Comparison of ENCODE assay signal across 12 cellular contexts in the genomic region with DNA sequence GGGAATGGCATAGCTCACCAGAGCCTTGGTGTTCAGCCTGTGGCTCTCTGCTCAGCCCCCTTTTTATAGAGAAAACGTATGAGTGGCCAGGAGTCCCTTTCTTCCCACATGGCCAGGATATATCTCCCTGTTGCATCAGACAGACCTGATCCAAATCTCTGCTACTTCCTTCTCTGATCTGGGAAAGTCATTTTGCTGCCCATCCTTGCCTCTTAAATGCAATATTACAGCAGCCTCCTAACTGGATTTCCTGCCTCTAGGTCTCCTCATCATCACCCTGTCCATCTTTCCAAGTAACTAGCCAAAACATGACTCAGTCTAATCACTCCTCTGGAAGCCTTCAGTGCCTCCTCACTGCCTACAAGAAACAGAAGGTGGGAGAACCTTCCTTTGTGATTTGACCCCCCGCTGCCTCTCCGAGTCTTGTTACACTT. TPM values are rescaled to one million over a fixed set of nuclear protein-coding genes. Genes with fewer than 3 reads are reported as not detected.
DNase-seq lines count a peak whose midpoint lies in the region; ATAC-seq, FAIRE-seq and TF ChIP-seq lines count a peak whose summit lies in the region.
"Had no signal": no experiment of that assay in that cellular context is flagged by ENCODE, and none has a peak within 500 bp of the region (broad histone marks: within the 10 kb centered on the region; RNA-seq: fewer than 3 reads in every experiment).

No MANE protein-coding gene starts in this region.

- H3K9ac ChIP-seq in mammary epithelial cell (ENCODE audit: insufficient read depth, low read length) (no peak overlapping the region), keratinocyte (ENCODE audit: control insufficient read depth, extremely low read depth, insufficient read depth, low read length) (no peak overlapping the region)

- BruUV-seq in MCF 10A (replicated peaks; lab: Mats Ljungman, UMichigan) (no TSS peak), mammary epithelial cell (replicated peaks; lab: Mats Ljungman, UMichigan) (no TSS peak)

- H3K4me1 Mint-ChIP-seq in MCF 10A (ENCODE audit: insufficient read depth, unreplicated experiment) (peaks cover 22% of the 10 kb centered on the region), type B pancreatic cell (ENCODE audit: unreplicated experiment) (peaks cover 62% of the 10 kb centered on the region)

- H3K4me3 ChIP-seq in breast epithelium (no peak overlapping the region), mammary epithelial cell (replicated peaks in 1 of 3; ENCODE audit: insufficient read depth in 1 of 3, low read depth in 2 of 3, low read length in 3 of 3) (no peak overlapping the region), keratinocyte (ENCODE audit: control insufficient read depth in 2 of 3, extremely low read depth in 1 of 3, insufficient read depth in 2 of 3, low read depth in 1 of 3, low read length in 3 of 3) (no peak overlapping the region)

- H3K4me2 ChIP-seq in mammary epithelial cell (ENCODE audit: insufficient read depth, low read depth, low read length), result no peak overlapping the region
- H3K4me2 ChIP-seq in keratinocyte (ENCODE audit: control insufficient read depth, extremely low read depth, insufficient read depth, low read depth, low read length), result no peak overlapping the region

- H3K79me2 ChIP-seq in mammary epithelial cell (ENCODE audit: insufficient read depth, low read length) (peaks cover 97% of the 10 kb centered on the region), keratinocyte (ENCODE audit: control insufficient read depth, insufficient read depth, low read length) (peaks cover 75% of the 10 kb centered on the region)

- no peaks in the 10 kb centered on the region for H3K9me3 Mint-ChIP-seq in MCF 10A (ENCODE audit: unreplicated experiment)
- H3K9me3 Mint-ChIP-seq in type B pancreatic cell, result no peaks in the 10 kb centered on the region

- H3K27me3 Mint-ChIP-seq in MCF 10A (ENCODE audit: insufficient read depth, unreplicated experiment) (no peaks in the 10 kb centered on the region), type B pancreatic cell (no peaks in the 10 kb centered on the region)

- H3K27me3 ChIP-seq in breast epithelium, result no peaks in the 10 kb centered on the region
- no peaks in the 10 kb centered on the region for H3K27me3 ChIP-seq in mammary epithelial cell (ENCODE audit: insufficient read depth, low read length)
- H3K27me3 ChIP-seq in keratinocyte (ENCODE audit: control insufficient read depth, extremely low read depth, insufficient read depth, low read length), result no peaks in the 10 kb centered on the region

- intact Hi-C loops in MCF 10A (cut with micrococcal nuclease), result no loop called here
- intact Hi-C loops in breast epithelium (cut with DNase I; ENCODE audit: low total_unique reads), result no loop called here
- intact Hi-C loops in mammary epithelial cell (cut with micrococcal nuclease), result loop anchor here (2.0 kb wide), 1 partner anchor 16 kb away; no protein-coding TSS in a partner anchor

- ATAC-seq in HG02678 (IDR thresholded peaks at IDR 0.05; ENCODE audit: unreplicated experiment) (no peak), GM18861 (IDR thresholded peaks at IDR 0.05; ENCODE audit: unreplicated experiment) (no peak)
- ATAC-seq: T-helper 17 cell had no signal

- dilution Hi-C loops in mammary epithelial cell (cut with HindIII; ENCODE audit: low sequenced_read_pairs) (no loop called here), keratinocyte (cut with MboI; ENCODE audit: extremely low pct_ligation_motif_present, low sequenced_read_pairs) (no loop called here)

- H2AFZ ChIP-seq in mammary epithelial cell (ENCODE audit: low read depth, low read length) (no peak overlapping the region), keratinocyte (ENCODE audit: control insufficient read depth, low read length) (no peak overlapping the region)

- no peaks in the 10 kb centered on the region for H3K9me1 ChIP-seq in keratinocyte (ENCODE audit: control insufficient read depth, extremely low read depth, insufficient read depth, low read length)

- H3K4me1 ChIP-seq in breast epithelium, result peaks cover 6 to 24% of the 10 kb centered on the region in 2 donors
- H3K4me1 ChIP-seq in mammary epithelial cell (ENCODE audit: insufficient read depth, low read length), result peaks cover 16% of the 10 kb centered on the region
- H3K4me1 ChIP-seq in keratinocyte (ENCODE audit: control insufficient read depth, extremely low read depth, insufficient read depth, low read length), result peaks cover 27% of the 10 kb centered on the region

- no peaks in the 10 kb centered on the region for H4K20me1 ChIP-seq in mammary epithelial cell (ENCODE audit: insufficient read depth, low read length)
- no peaks in the 10 kb centered on the region for H4K20me1 ChIP-seq in keratinocyte (ENCODE audit: control insufficient read depth, extremely low read depth, insufficient read depth, low read length)

- H3K9me3 ChIP-seq in breast epithelium (no peaks in the 10 kb centered on the region), mammary epithelial cell (replicated peaks; ENCODE audit: insufficient read depth, low read length) (no peaks in the 10 kb centered on the region), keratinocyte (ENCODE audit: control insufficient read depth, low read depth, low read length) (no peaks in the 10 kb centered on the region)

- H3K27ac ChIP-seq in breast epithelium (peak overlapping the region in 1 of 2 donors; percentile 41), mammary epithelial cell (ENCODE audit: insufficient read depth, low read depth, low read length) (no peak overlapping the region), keratinocyte (ENCODE audit: control insufficient read depth, insufficient read depth, low read length) (peak overlapping the region; percentile 15)

- H3K27ac Mint-ChIP-seq in MCF 10A (ENCODE audit: low read depth, unreplicated experiment) (peak overlapping the region; percentile 6), type B pancreatic cell (peak overlapping the region; percentile 28)
- H3K27ac Mint-ChIP-seq: T-helper 17 cell had no signal

- POLR2A ChIA-PET in MCF 10A (lab: Yijun Ruan, JAX), result no interaction called here

- TF ChIP-seq CTCF in MCF 10A (IDR thresholded peaks at IDR 0.05; ENCODE audit: unreplicated experiment) (no peak), breast epithelium (IDR thresholded peaks at IDR 0.05) (no peak), mammary epithelial cell (conservative IDR thresholded peaks at IDR 0.05 in 1 of 2, IDR thresholded peaks at IDR 0.05 in 1 of 2; ENCODE audit: extremely low read depth in 1 of 2, insufficient read depth in 1 of 2, low read depth in 1 of 2, low read length in 2 of 2) (no peak), keratinocyte (optimal IDR thresholded peaks at IDR 0.05 in 1 of 3, IDR thresholded peaks at IDR 0.05 in 1 of 3, conservative IDR thresholded peaks at IDR 0.05 in 1 of 3; ENCODE audit: extremely low read depth in 1 of 3, insufficient read depth in 2 of 3, low read length in 3 of 3) (no peak), type B pancreatic cell (conservative IDR thresholded peaks at IDR 0.05) (no peak)

- peaks cover 18% of the 10 kb centered on the region for H3K36me3 Mint-ChIP-seq in MCF 10A (ENCODE audit: insufficient read depth, unreplicated experiment)
- H3K36me3 Mint-ChIP-seq in type B pancreatic cell, result peaks cover 10% of the 10 kb centered on the region

- H3K4me3 Mint-ChIP-seq in MCF 10A (ENCODE audit: unreplicated experiment) (no peak overlapping the region), type B pancreatic cell (no peak overlapping the region)
- H3K4me3 Mint-ChIP-seq: T-helper 17 cell had no signal

- in situ Hi-C loops in mammary epithelial cell (cut with MboI; ENCODE audit: low sequenced_read_pairs in 2 of 2), result no loop called here

- H3K36me3 ChIP-seq in breast epithelium, result no peaks in the 10 kb centered on the region
- H3K36me3 ChIP-seq in mammary epithelial cell (ENCODE audit: insufficient read depth, low read length), result peaks cover 4% of the 10 kb centered on the region
- H3K36me3 ChIP-seq in keratinocyte (ENCODE audit: control insufficient read depth in 2 of 2, extremely low read depth in 1 of 2, insufficient read depth in 2 of 2, low read length in 2 of 2), result peaks cover 3 to 16% of the 10 kb centered on the region in 2 experiments

- DNase-seq in MCF 10A (ENCODE audit: unreplicated experiment), result peak; percentile 16
- DNase-seq in breast epithelium (ENCODE audit: low spot score in 2 of 2), result no peak
- DNase-seq in mammary epithelial cell, result peak; percentile 10
- no peak for DNase-seq in keratinocyte (ENCODE audit: low read depth, low spot score)
- no peak for DNase-seq in type B pancreatic cell (ENCODE audit: extremely low spot score, unreplicated experiment)
- DNase-seq in NCI-H2227 treated with DMSO at 0.1 percent for 48 hours (lab: John Stamatoyannopoulos, UW), result no peak
- DNase-seq: effector CD4-positive, alpha-beta T cell; NCI-H446 treated with DMSO at 0.1 percent for 48 hours; T-helper 17 cell had no signal

- 87% methylated on average over 3 of the region's 3 CpGs for WGBS in mammary epithelial cell (ENCODE audit: low coverage, missing lambda C conversion rate)

- no peak for TF ChIP-seq POLR2A in breast epithelium (IDR thresholded peaks at IDR 0.05)

- CTCF ChIA-PET in MCF 10A (lab: Yijun Ruan, JAX) (interaction anchor here (1.6 kb wide), 1 partner anchor 37 kb away, joined by 5 read pairs; no protein-coding TSS in a partner anchor), mammary epithelial cell (lab: Charles Lee; ENCODE audit: low non-redundant PET) (no interaction called here)

- FAIRE-seq in keratinocyte (lab: Jason Lieb, UNC), result peak; percentile 43
- FAIRE-seq: A204.1 had no signal

RNA-seq across cellular contexts. Expression of a gene that starts 43.0 kb away (rescaled TPM):
- total RNA-seq in MCF 10A (2022) (28.6 and 38.8 TPM in 2 replicates), breast epithelium (10 to 100 TPM; 40.0 to 80.8 (median 63.1) TPM), mammary epithelial cell (10 to 100 TPM; 65.3 to 81.7 TPM), type B pancreatic cell (ENCODE audit: low replicate concordance) (72.7 and 98.4 TPM in 2 replicates)
- polyA plus RNA-seq in mammary epithelial cell (86.8 TPM), keratinocyte (77.7 to 83.2 TPM (median 83.0 TPM) in 3 replicates)
- polyA minus RNA-seq in mammary epithelial cell (149 TPM), keratinocyte (104 to 118 TPM (median 106 TPM) in 3 replicates)
- polyA plus RNA-seq in keratinocyte (2011; ENCODE audit: low read depth), result 8.3 TPM
- 63.8 and 80.6 TPM in 2 replicates for polyA plus RNA-seq in keratinocyte (2011; cell fraction: cytosol; rRNA removed)
- 62.6 and 70.5 TPM in 2 replicates for polyA plus RNA-seq in keratinocyte (2011; cell fraction: nucleus; rRNA removed)
- 43.9 and 69.2 TPM in 2 replicates for polyA plus RNA-seq in keratinocyte (2012; ENCODE audit: low replicate concordance)
- 52.8 TPM for polyA minus RNA-seq in keratinocyte (2011; cell fraction: cytosol; rRNA and poly(A)+ RNA removed)
- polyA minus RNA-seq in keratinocyte (2011; cell fraction: nucleus; rRNA and poly(A)+ RNA removed), result 31.5 and 49.4 TPM in 2 replicates

Comparison
In these comparisons a context has a peak if more than half of its experiments do, and no peak if none do; other contexts are left out.
1. DNase-seq: peak in MCF 10A (single experiment) and mammary epithelial cell (single experiment); none in breast epithelium (0 of 2), keratinocyte (single experiment), type B pancreatic cell (single experiment) and NCI-H2227 treated with DMSO at 0.1 percent for 48 hours (single experiment).